Comparison of ENCODE assay signal across 8 cellular contexts in genomic region chr3:50235716-50236483, GRCh38. TPM values are rescaled to one million over a fixed set of nuclear protein-coding genes. Genes with fewer than 3 reads are reported as not detected.
DNase-seq lines count a peak whose midpoint lies in the region; ATAC-seq, FAIRE-seq and TF ChIP-seq lines count a peak whose summit lies in the region.

TSS of gene GNAI2 (plus strand) at chr3:50236204. CDS start at chr3:50236336, 132 bp downstream.

- H3K36me3 ChIP-seq in keratinocyte (ENCODE audit: control insufficient read depth in 2 of 2, extremely low read depth in 1 of 2, insufficient read depth in 2 of 2, low read length in 2 of 2): peaks cover 8 to 11% of the 10 kb centered on the region in 2 experiments

- peak within 1 kb of the TSS; percentile 88 for H3K9ac ChIP-seq in keratinocyte (ENCODE audit: control insufficient read depth, extremely low read depth, insufficient read depth, low read length)

- peak; percentile 72 for FAIRE-seq in keratinocyte (lab: Jason Lieb, UNC)

- H3K4me1 ChIP-seq in keratinocyte (ENCODE audit: control insufficient read depth, extremely low read depth, insufficient read depth, low read length): peaks cover 19% of the 10 kb centered on the region

- DNase-seq in AG20443 (ENCODE audit: low spot score) (peak; percentile 98), NCI-H510A (lab: John Stamatoyannopoulos, UW) (peak; percentile 98), cerebellum (ENCODE audit: low spot score) (peak; percentile 100), keratinocyte (ENCODE audit: low read depth, low spot score) (peak; percentile 84)
- DNase-seq in activated CD4-positive, alpha-beta T cell treated with anti-CD3 and anti-CD28 coated beads for 1 hour: peak; percentile 98
- peak; percentile 98 to 99 for DNase-seq in stimulated activated CD4-positive, alpha-beta T cell treated with anti-CD3 and anti-CD28 coated beads, Interleukin-15, amount 100 ng/mL, for 1 hour (ENCODE audit: low read depth in 1 of 2, low spot score in 1 of 2)

- peaks cover 48% of the 10 kb centered on the region for H3K79me2 ChIP-seq in keratinocyte (ENCODE audit: control insufficient read depth, insufficient read depth, low read length)

- peak within 1 kb of the TSS; percentile 32 for H2AFZ ChIP-seq in keratinocyte (ENCODE audit: control insufficient read depth, low read length)

- H3K27ac ChIP-seq in keratinocyte (ENCODE audit: control insufficient read depth, insufficient read depth, low read length): peak within 1 kb of the TSS; percentile 76

- no peaks in the 10 kb centered on the region for H3K27me3 ChIP-seq in keratinocyte (ENCODE audit: control insufficient read depth, extremely low read depth, insufficient read depth, low read length)

- H3K9me3 ChIP-seq in keratinocyte (ENCODE audit: control insufficient read depth, low read depth, low read length): no peaks in the 10 kb centered on the region

- H3K9me1 ChIP-seq in keratinocyte (ENCODE audit: control insufficient read depth, extremely low read depth, insufficient read depth, low read length): no peaks in the 10 kb centered on the region

- peak within 1 kb of the TSS; percentile 98 for H3K4me2 ChIP-seq in keratinocyte (ENCODE audit: control insufficient read depth, extremely low read depth, insufficient read depth, low read depth, low read length)

- TF ChIP-seq POLR2A in GM19099 (IDR thresholded peaks at IDR 0.05; ENCODE audit: extremely low read depth, insufficient read length, low read depth): peak; percentile 97

- dilution Hi-C loops in keratinocyte (cut with MboI; ENCODE audit: extremely low pct_ligation_motif_present, low sequenced_read_pairs): no loop called here

- peaks cover 4% of the 10 kb centered on the region for H4K20me1 ChIP-seq in keratinocyte (ENCODE audit: control insufficient read depth, extremely low read depth, insufficient read depth, low read length)

- TF ChIP-seq CTCF in keratinocyte (optimal IDR thresholded peaks at IDR 0.05 in 1 of 3, IDR thresholded peaks at IDR 0.05 in 1 of 3, conservative IDR thresholded peaks at IDR 0.05 in 1 of 3; ENCODE audit: extremely low read depth in 1 of 3, insufficient read depth in 2 of 3, low read length in 3 of 3): no peak

- peak within 1 kb of the TSS; percentile 76 to 98 (median 97) for H3K4me3 ChIP-seq in keratinocyte (ENCODE audit: control insufficient read depth in 2 of 3, extremely low read depth in 1 of 3, insufficient read depth in 2 of 3, low read depth in 1 of 3, low read length in 3 of 3)

- ATAC-seq in HG03432 (IDR thresholded peaks at IDR 0.05; ENCODE audit: unreplicated experiment): peak; percentile 92

RNA-seq across cellular contexts. Expression of gene GNAI2, which starts in this region (rescaled TPM):
- 63.8 TPM for total RNA-seq in cerebellum
- polyA plus RNA-seq in keratinocyte: 268 to 419 TPM (median 341 TPM) in 3 replicates
- polyA plus RNA-seq in keratinocyte (2011; ENCODE audit: low read depth): 90.9 TPM
- 360 and 497 TPM in 2 replicates for polyA plus RNA-seq in keratinocyte (2011; cell fraction: cytosol; rRNA removed)
- polyA plus RNA-seq in keratinocyte (2011; cell fraction: nucleus; rRNA removed): 163 and 215 TPM in 2 replicates
- polyA plus RNA-seq in keratinocyte (2012; ENCODE audit: low replicate concordance): 96.9 and 241 TPM in 2 replicates
- 357 to 545 TPM (median 495 TPM) in 3 replicates for polyA minus RNA-seq in keratinocyte
- polyA minus RNA-seq in keratinocyte (2011; cell fraction: cytosol; rRNA and poly(A)+ RNA removed): 236 TPM
- 63.3 and 89.7 TPM in 2 replicates for polyA minus RNA-seq in keratinocyte (2011; cell fraction: nucleus; rRNA and poly(A)+ RNA removed)

Comparison
In these comparisons a context has a peak if more than half of its experiments do, and no peak if none do; other contexts are left out.
1. Peak in every context shown above with its lines: DNase-seq, ATAC-seq, H3K4me3 ChIP-seq and H3K27ac ChIP-seq.